ENCODE assay signal across 11 cellular contexts in the genomic region with DNA sequence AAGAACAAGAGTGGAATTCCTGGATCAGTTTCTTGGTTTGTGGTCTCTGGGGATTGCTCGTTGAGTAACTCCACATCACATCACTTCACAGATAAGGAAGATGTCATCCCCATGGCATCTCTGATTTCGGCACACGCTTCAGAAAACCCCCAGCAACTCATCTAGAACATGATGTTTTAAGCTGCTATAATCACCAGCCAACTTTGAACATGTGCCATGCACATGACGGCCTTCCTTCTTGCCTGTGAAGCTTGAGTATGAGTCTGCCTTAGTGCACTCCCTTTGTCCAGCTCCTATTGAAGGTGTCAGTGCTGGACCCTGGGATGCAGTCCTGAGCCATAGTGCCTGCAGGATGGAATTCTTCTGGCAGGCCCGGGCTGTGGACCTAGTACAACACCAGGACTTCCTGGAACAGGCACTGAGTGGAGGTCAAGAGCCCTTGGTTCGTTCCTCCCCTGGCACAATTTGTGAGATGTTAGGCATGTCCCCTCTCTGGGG.
DNase-seq lines count a peak whose midpoint lies in the region; ATAC-seq and TF ChIP-seq lines count a peak whose summit lies in the region.
"Had no signal": no experiment of that assay in that cellular context is flagged by ENCODE, and none has a peak within 500 bp of the region (broad histone marks: within the 10 kb centered on the region; RNA-seq: fewer than 3 reads in every experiment).

No MANE protein-coding gene starts in this region.

- H3K4me3 ChIP-seq in ACC112 (ENCODE audit: low read depth, low read length) (no peak overlapping the region), kidney epithelial cell (ENCODE audit: low read depth, low read length) (no peak overlapping the region)

- no peaks in the 10 kb centered on the region for H3K36me3 ChIP-seq in ACC112 (ENCODE audit: insufficient read depth, low read length)
- no peaks in the 10 kb centered on the region for H3K36me3 ChIP-seq in kidney epithelial cell (ENCODE audit: control insufficient read depth, insufficient read depth, low read length)

- H4K8ac ChIP-seq in H9 (replicated peaks; ENCODE audit: insufficient read length, low read depth, low read length): no peak overlapping the region

- H3K4ac ChIP-seq in H9 (ENCODE audit: low read depth, low read length): no peak overlapping the region

- no peak overlapping the region for H3K4me2 ChIP-seq in H9 (ENCODE audit: insufficient read depth, insufficient read length, low read length)

- no peak overlapping the region for H3K4me3 Mint-ChIP-seq in activated T-helper 2 cell treated with anti-CD3 and anti-CD28 coated beads, Interferon-gamma antibody, Interleukin-2, Interleukin-4, amounts not matched to agents 10 μg/mL and 5 μg/mL and 100 μg/mL, durations not matched to agents 14 hours and 24 hours and 36 hours (ENCODE audit: low read depth)
- no peak overlapping the region for H3K4me3 Mint-ChIP-seq in H9

- no peaks in the 10 kb centered on the region for H3K23me2 ChIP-seq in H9 (ENCODE audit: insufficient read length, low read depth, low read length, poor library complexity, severe bottlenecking)

- no peak overlapping the region for H3K18ac ChIP-seq in H9 (ENCODE audit: insufficient read length, low read depth, low read length)

- H3K79me2 ChIP-seq in ACC112 (ENCODE audit: control insufficient read depth, insufficient read depth, low read length, unreplicated experiment): no peaks in the 10 kb centered on the region
- no peaks in the 10 kb centered on the region for H3K79me2 ChIP-seq in H9 (ENCODE audit: insufficient read depth, low read length)

- no peak overlapping the region for H2BK120ac ChIP-seq in H9 (ENCODE audit: low read depth, low read length, poor library complexity, severe bottlenecking)

- H4K91ac ChIP-seq in H9 (ENCODE audit: insufficient read length, low read depth, low read length): no peak overlapping the region

- H3K56ac ChIP-seq in H9 (ENCODE audit: insufficient read length, low read depth, low read length): no peak overlapping the region

- H3K23ac ChIP-seq in H9 (ENCODE audit: insufficient read length, low read depth, low read length): no peak overlapping the region

- peaks cover 7% of the 10 kb centered on the region for H3K9me3 Mint-ChIP-seq in activated T-helper 2 cell treated with anti-CD3 and anti-CD28 coated beads, Interferon-gamma antibody, Interleukin-2, Interleukin-4, amounts not matched to agents 10 μg/mL and 5 μg/mL and 100 μg/mL, durations not matched to agents 14 hours and 24 hours and 36 hours
- H3K9me3 Mint-ChIP-seq in H9: no peaks in the 10 kb centered on the region; a peak in 1 of 5 replicates

- no peak overlapping the region for H3K9ac ChIP-seq in H9 (ENCODE audit: extremely low read depth, insufficient read length, low read length)

- H4K5ac ChIP-seq in H9 (ENCODE audit: insufficient read length, low read depth, low read length): no peak overlapping the region

- H3K4me1 Mint-ChIP-seq in activated T-helper 2 cell treated with anti-CD3 and anti-CD28 coated beads, Interferon-gamma antibody, Interleukin-2, Interleukin-4, amounts not matched to agents 10 μg/mL and 5 μg/mL and 100 μg/mL, durations not matched to agents 14 hours and 24 hours and 36 hours (ENCODE audit: low read depth): peaks cover 46% of the 10 kb centered on the region
- H3K4me1 Mint-ChIP-seq in H9: peaks cover 3 to 4% of the 10 kb centered on the region in 2 experiments; a peak in 3 of 4 replicates

- H2AFZ ChIP-seq in ACC112 (ENCODE audit: low read length, unreplicated experiment): no peak overlapping the region
- no peak overlapping the region for H2AFZ ChIP-seq in H9 (ENCODE audit: low read length)

- H3K27me3 ChIP-seq in ACC112 (ENCODE audit: insufficient read depth, low read length) (no peaks in the 10 kb centered on the region), kidney epithelial cell (ENCODE audit: control insufficient read depth, insufficient read depth, low read length) (no peaks in the 10 kb centered on the region), H9 (ENCODE audit: insufficient read depth, low read length) (no peaks in the 10 kb centered on the region)

- no peak overlapping the region for H2BK5ac ChIP-seq in H9 (ENCODE audit: insufficient read length, low read length)

- H2BK15ac ChIP-seq in H9 (ENCODE audit: low read depth, low read length): no peak overlapping the region

- H3K79me1 ChIP-seq in H9 (ENCODE audit: insufficient read depth, low read depth, low read length, poor library complexity, severe bottlenecking): no peaks in the 10 kb centered on the region

- H3K4me1 ChIP-seq in ACC112 (ENCODE audit: control insufficient read depth, insufficient read depth, low read length, unreplicated experiment) (peaks cover 31% of the 10 kb centered on the region), H9 (ENCODE audit: insufficient read depth, low read length) (no peaks in the 10 kb centered on the region)

- no peaks in the 10 kb centered on the region for H3K27me3 Mint-ChIP-seq in activated T-helper 2 cell treated with anti-CD3 and anti-CD28 coated beads, Interferon-gamma antibody, Interleukin-2, Interleukin-4, amounts not matched to agents 10 μg/mL and 5 μg/mL and 100 μg/mL, durations not matched to agents 14 hours and 24 hours and 36 hours (ENCODE audit: low read depth)
- H3K27me3 Mint-ChIP-seq in H9 (ENCODE audit: low read depth): peaks cover 2% of the 10 kb centered on the region

- H2BK12ac ChIP-seq in H9 (ENCODE audit: insufficient read length, low read depth, low read length): no peak overlapping the region

- no peak overlapping the region for H3K14ac ChIP-seq in H9 (ENCODE audit: insufficient read depth, low read length)

- H2AK5ac ChIP-seq in H9 (ENCODE audit: insufficient read length, low read length): no peak overlapping the region

- peaks cover 26% of the 10 kb centered on the region for H3K36me3 Mint-ChIP-seq in activated T-helper 2 cell treated with anti-CD3 and anti-CD28 coated beads, Interferon-gamma antibody, Interleukin-2, Interleukin-4, amounts not matched to agents 10 μg/mL and 5 μg/mL and 100 μg/mL, durations not matched to agents 14 hours and 24 hours and 36 hours (ENCODE audit: low read depth)
- H3K36me3 Mint-ChIP-seq in H9 (ENCODE audit: insufficient read depth in 1 of 3, low read depth in 3 of 3): no peaks in the 10 kb centered on the region

- peak overlapping the region; percentile 78 for H3K27ac Mint-ChIP-seq in activated T-helper 2 cell treated with anti-CD3 and anti-CD28 coated beads, Interferon-gamma antibody, Interleukin-2, Interleukin-4, amounts not matched to agents 10 μg/mL and 5 μg/mL and 100 μg/mL, durations not matched to agents 14 hours and 24 hours and 36 hours
- H3K27ac Mint-ChIP-seq in H9: no peak overlapping the region

- TF ChIP-seq CTCF in kidney epithelial cell (IDR thresholded peaks at IDR 0.05; ENCODE audit: insufficient read depth, low read length, poor library complexity, severe bottlenecking): no peak
- TF ChIP-seq CTCF in H9 (conservative IDR thresholded peaks at IDR 0.05): no peak

- no peaks in the 10 kb centered on the region for H3K9me3 ChIP-seq in H9 (ENCODE audit: control insufficient read depth, low read depth, low read length)

- no peak overlapping the region for H3T11ph ChIP-seq in H9 (ENCODE audit: low read length)

- no peak for ATAC-seq in HG03196 (IDR thresholded peaks at IDR 0.05; ENCODE audit: unreplicated experiment)

- peak; percentile 59 for DNase-seq in GM04503 (ENCODE audit: low read depth)
- DNase-seq in activated T-helper 2 cell treated with anti-CD3 and anti-CD28 coated beads, Interferon-gamma antibody, Interleukin-2, Interleukin-4, amounts not matched to agents 10 μg/mL and 5 μg/mL and 100 μg/mL, durations not matched to agents 14 hours and 24 hours and 36 hours (ENCODE audit: low spot score): no peak
- peak; percentile 76 for DNase-seq in kidney epithelial cell (ENCODE audit: low read depth)
- DNase-seq in H9: no peak
- DNase-seq in NCI-H1417 treated with DMSO at 0.1 percent for 48 hours (lab: John Stamatoyannopoulos, UW): no peak
- DNase-seq in activated effector memory CD4-positive, alpha-beta T cell treated with anti-CD3 and anti-CD28 coated beads, Interleukin-2, amount 50 U/mL, for 16 hours: no peak
- DNase-seq: anterior cingulate cortex; NCI-H1105; stimulated activated CD4-positive, alpha-beta T cell treated with anti-CD3 and anti-CD28 coated beads, Interleukin-2, amount 100 ng/mL, for 48 hours had no signal

- intact Hi-C loops in activated T-helper 2 cell treated with anti-CD3 and anti-CD28 coated beads, Interferon-gamma antibody, Interleukin-2, Interleukin-4, amounts not matched to agents 10 μg/mL and 5 μg/mL and 100 μg/mL, durations not matched to agents 14 hours and 24 hours and 36 hours (cut with micrococcal nuclease): loop anchor here (2.0 to 5.0 kb wide), 5 partner anchors 16 to 313 kb away; no protein-coding TSS in a partner anchor

- no peaks in the 10 kb centered on the region for H4K20me1 ChIP-seq in H9 (ENCODE audit: control insufficient read depth, insufficient read depth, insufficient read length)

- H3K27ac ChIP-seq in ACC112 (ENCODE audit: low read depth, low read length) (peak overlapping the region; percentile 92), H9 (ENCODE audit: insufficient read length, low read depth, low read length) (no peak overlapping the region)

- no peak overlapping the region for H2BK20ac ChIP-seq in H9 (ENCODE audit: low read depth, low read length, poor library complexity, severe bottlenecking)

- WGBS in H9 (ENCODE audit: extremely low coverage, insufficient read length, low lambda C conversion rate): no CpG with 5 or more reads among the region's 6 CpGs

Comparison
In these comparisons a context has a peak if more than half of its experiments do, and no peak if none do; other contexts are left out.
1. DNase-seq: peak in GM04503 (single experiment) and kidney epithelial cell (single experiment); none in activated T-helper 2 cell treated with anti-CD3 and anti-CD28 coated beads, Interferon-gamma antibody, Interleukin-2, Interleukin-4, amounts not matched to agents 10 μg/mL and 5 μg/mL and 100 μg/mL, durations not matched to agents 14 hours and 24 hours and 36 hours (single experiment), H9 (single experiment), NCI-H1417 treated with DMSO at 0.1 percent for 48 hours (single experiment) and activated effector memory CD4-positive, alpha-beta T cell treated with anti-CD3 and anti-CD28 coated beads, Interleukin-2, amount 50 U/mL, for 16 hours (single experiment).